1 cellular context compared by ENCODE assay signal in genomic region chr11:62666259-62666926, GRCh38.
A peak's percentile ranks its signal among the peaks of the same experiment; 100 is the strongest.
TF ChIP-seq lines count a peak whose summit lies in the region.

No MANE protein-coding gene starts in this region.

TF ChIP-seq in H1, 55 proteins besides CTCF, POLR2A, EP300 and RAD21:
- TF ChIP-seq, protein P1, sequence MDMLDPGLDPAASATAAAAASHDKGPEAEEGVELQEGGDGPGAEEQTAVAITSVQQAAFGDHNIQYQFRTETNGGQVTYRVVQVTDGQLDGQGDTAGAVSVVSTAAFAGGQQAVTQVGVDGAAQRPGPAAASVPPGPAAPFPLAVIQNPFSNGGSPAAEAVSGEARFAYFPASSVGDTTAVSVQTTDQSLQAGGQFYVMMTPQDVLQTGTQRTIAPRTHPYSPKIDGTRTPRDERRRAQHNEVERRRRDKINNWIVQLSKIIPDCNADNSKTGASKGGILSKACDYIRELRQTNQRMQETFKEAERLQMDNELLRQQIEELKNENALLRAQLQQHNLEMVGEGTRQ (IDR thresholded peaks at IDR 0.05; ENCODE audit: low read length) = no peak
- TF ChIP-seq BCL11A (IDR thresholded peaks at IDR 0.05; ENCODE audit: low read depth in 2 of 2, low read length in 2 of 2) = no peak
- no peak for TF ChIP-seq KDM1A (IDR thresholded peaks at IDR 0.05; ENCODE audit: borderline replicate concordance, low read length)
- no peak for TF ChIP-seq KDM4A (IDR thresholded peaks at IDR 0.05; ENCODE audit: low read depth, low read length, severe bottlenecking)
- TF ChIP-seq GTF2F1 (IDR thresholded peaks at IDR 0.05; ENCODE audit: borderline replicate concordance, low read depth, low read length) = no peak
- TF ChIP-seq TAF7 (optimal IDR thresholded peaks at IDR 0.05; ENCODE audit: borderline replicate concordance, low read depth, low read length) = no peak
- TF ChIP-seq SIRT6 (IDR thresholded peaks at IDR 0.05; ENCODE audit: low read length) = peak; percentile 21
- no peak for TF ChIP-seq SIN3A (conservative IDR thresholded peaks at IDR 0.05 in 1 of 2, IDR thresholded peaks at IDR 0.05 in 1 of 2; ENCODE audit: low read depth in 1 of 2, low read length in 2 of 2)
- TF ChIP-seq POLR2AphosphoS5 (IDR thresholded peaks at IDR 0.05; ENCODE audit: low read depth, low read length) = peak; percentile 66; the same call in 1 of the 2 replicates
- TF ChIP-seq JUN (IDR thresholded peaks at IDR 0.05; ENCODE audit: low read depth, low read length) = no peak
- no peak for TF ChIP-seq NANOG (IDR thresholded peaks at IDR 0.05; ENCODE audit: insufficient read depth, low read depth, low read length, poor library complexity, severe bottlenecking)
- no peak for TF ChIP-seq CHD2 (IDR thresholded peaks at IDR 0.05; ENCODE audit: low read length)
